Comparison of ENCODE assay signal across 1 cellular context in genomic region chr2:20642026-20642971, GRCh38.
A peak's percentile ranks its signal among the peaks of the same experiment; 100 is the strongest.
TF ChIP-seq lines count a peak whose summit lies in the region.

No MANE protein-coding gene starts in this region.

TF ChIP-seq in HepG2, 621 proteins besides CTCF, POLR2A, EP300 and RAD21 (continued from another document):
- TF ChIP-seq ZNF609 (CRISPR knock-in tag; IDR thresholded peaks at IDR 0.05; ENCODE audit: borderline replicate concordance) = no peak
- TF ChIP-seq ZNF75D (CRISPR knock-in tag; IDR thresholded peaks at IDR 0.05; ENCODE audit: borderline replicate concordance) = no peak
- TF ChIP-seq ZBED4 (CRISPR knock-in tag; IDR thresholded peaks at IDR 0.05; ENCODE audit: borderline replicate concordance) = peak; percentile 88; the same call in 1 of the 2 replicates
- no peak for TF ChIP-seq ZFP1 (CRISPR knock-in tag; IDR thresholded peaks at IDR 0.05)
- 0 out of 2 replicates have a peak, but pooled peaks have one; percentile 18 for TF ChIP-seq SP2 (CRISPR knock-in tag; IDR thresholded peaks at IDR 0.05)
- peak; percentile 41 for TF ChIP-seq HNRNPLL (IDR thresholded peaks at IDR 0.05; ENCODE audit: low read depth, low read length, poor library complexity, severe bottlenecking)
- 0 out of 2 replicates have a peak, but pooled peaks have one; percentile 37 for TF ChIP-seq ATF3 (CRISPR knock-in tag; IDR thresholded peaks at IDR 0.05)
- peak; percentile 36; the same call in 1 of the 2 replicates for TF ChIP-seq ARID4A (CRISPR knock-in tag; IDR thresholded peaks at IDR 0.05; ENCODE audit: borderline replicate concordance)
- 0 out of 2 replicates have a peak, but pooled peaks have one; percentile 44 for TF ChIP-seq SSRP1 (CRISPR knock-in tag; IDR thresholded peaks at IDR 0.05)
- peak; percentile 52; the same call in 1 of the 2 replicates for TF ChIP-seq ZNF317 (CRISPR knock-in tag; IDR thresholded peaks at IDR 0.05)
- TF ChIP-seq CSRNP2 (CRISPR knock-in tag; conservative IDR thresholded peaks at IDR 0.05; ENCODE audit: low read depth) = no peak
- TF ChIP-seq ZNF3 (CRISPR knock-in tag; IDR thresholded peaks at IDR 0.05) = no peak
- TF ChIP-seq HDAC1 (CRISPR knock-in tag; IDR thresholded peaks at IDR 0.05) = peak; percentile 28; the same call in 1 of the 2 replicates
- no peak for TF ChIP-seq ZNF503 (CRISPR knock-in tag; IDR thresholded peaks at IDR 0.05)
- TF ChIP-seq SATB2 (CRISPR knock-in tag; IDR thresholded peaks at IDR 0.05) = no peak
- TF ChIP-seq CCDC6 (CRISPR knock-in tag; IDR thresholded peaks at IDR 0.05) = 0 out of 2 replicates have a peak, but pooled peaks have one; percentile 47
- TF ChIP-seq CAMTA2 (CRISPR knock-in tag; IDR thresholded peaks at IDR 0.05; ENCODE audit: borderline replicate concordance) = no peak
- TF ChIP-seq MTF2 (CRISPR knock-in tag; IDR thresholded peaks at IDR 0.05; ENCODE audit: borderline replicate concordance) = no peak
- 0 out of 2 replicates have a peak, but pooled peaks have one; percentile 46 for TF ChIP-seq IRF2 (CRISPR knock-in tag; IDR thresholded peaks at IDR 0.05)
- TF ChIP-seq ZFYVE20 (CRISPR knock-in tag; IDR thresholded peaks at IDR 0.05; ENCODE audit: borderline replicate concordance, low read depth) = no peak
- no peak for TF ChIP-seq JUND (CRISPR knock-in tag; IDR thresholded peaks at IDR 0.05)
- no peak for TF ChIP-seq ZNF121 (CRISPR knock-in tag; IDR thresholded peaks at IDR 0.05)
TF ChIP-seq in HepG2: peak in this region for 118.
